1 cellular context compared by ENCODE assay signal in the genomic region with DNA sequence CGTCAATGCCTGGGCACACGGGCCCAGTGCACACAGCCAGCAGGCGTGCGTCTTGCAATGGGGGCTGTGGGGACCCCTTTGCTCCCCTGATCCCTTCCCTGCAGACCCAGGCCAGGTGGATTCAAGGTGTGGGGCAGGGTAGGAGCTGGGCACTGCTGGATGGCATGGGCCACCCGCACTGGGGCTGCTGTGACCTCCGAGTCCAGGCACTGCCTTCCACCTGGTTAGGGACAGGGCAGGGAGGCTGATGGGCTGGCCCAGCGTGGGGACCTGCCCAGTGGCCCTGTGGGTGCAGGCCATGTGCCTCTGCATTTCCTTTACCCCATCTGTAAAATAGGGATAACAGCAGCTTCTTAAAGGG.
TF ChIP-seq lines count a peak whose summit lies in the region.

No MANE protein-coding gene starts in this region.

TF ChIP-seq in K562, 482 proteins besides CTCF, POLR2A, EP300 and RAD21:
- TF ChIP-seq MAX (CRISPR knock-in tag; IDR thresholded peaks at IDR 0.05) (0 out of 2 replicates have a peak, but pooled peaks have one; percentile 17), SRSF7 (optimal IDR thresholded peaks at IDR 0.05; ENCODE audit: low read depth, low read length) (no peak)
- TF ChIP-seq, protein P1, sequence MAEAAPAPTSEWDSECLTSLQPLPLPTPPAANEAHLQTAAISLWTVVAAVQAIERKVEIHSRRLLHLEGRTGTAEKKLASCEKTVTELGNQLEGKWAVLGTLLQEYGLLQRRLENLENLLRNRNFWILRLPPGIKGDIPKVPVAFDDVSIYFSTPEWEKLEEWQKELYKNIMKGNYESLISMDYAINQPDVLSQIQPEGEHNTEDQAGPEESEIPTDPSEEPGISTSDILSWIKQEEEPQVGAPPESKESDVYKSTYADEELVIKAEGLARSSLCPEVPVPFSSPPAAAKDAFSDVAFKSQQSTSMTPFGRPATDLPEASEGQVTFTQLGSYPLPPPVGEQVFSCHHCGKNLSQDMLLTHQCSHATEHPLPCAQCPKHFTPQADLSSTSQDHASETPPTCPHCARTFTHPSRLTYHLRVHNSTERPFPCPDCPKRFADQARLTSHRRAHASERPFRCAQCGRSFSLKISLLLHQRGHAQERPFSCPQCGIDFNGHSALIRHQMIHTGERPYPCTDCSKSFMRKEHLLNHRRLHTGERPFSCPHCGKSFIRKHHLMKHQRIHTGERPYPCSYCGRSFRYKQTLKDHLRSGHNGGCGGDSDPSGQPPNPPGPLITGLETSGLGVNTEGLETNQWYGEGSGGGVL (CRISPR knock-in tag; IDR thresholded peaks at IDR 0.05) = no peak
